ENCODE assay signal across 1 cellular context in genomic region chr9:4886698-4887097, GRCh38.
TF ChIP-seq lines count a peak whose summit lies in the region.

No MANE protein-coding gene starts in this region.

TF ChIP-seq in GM23338, 12 proteins besides CTCF, POLR2A, EP300 and RAD21 (continued from another document):
- TF ChIP-seq, protein P1, sequence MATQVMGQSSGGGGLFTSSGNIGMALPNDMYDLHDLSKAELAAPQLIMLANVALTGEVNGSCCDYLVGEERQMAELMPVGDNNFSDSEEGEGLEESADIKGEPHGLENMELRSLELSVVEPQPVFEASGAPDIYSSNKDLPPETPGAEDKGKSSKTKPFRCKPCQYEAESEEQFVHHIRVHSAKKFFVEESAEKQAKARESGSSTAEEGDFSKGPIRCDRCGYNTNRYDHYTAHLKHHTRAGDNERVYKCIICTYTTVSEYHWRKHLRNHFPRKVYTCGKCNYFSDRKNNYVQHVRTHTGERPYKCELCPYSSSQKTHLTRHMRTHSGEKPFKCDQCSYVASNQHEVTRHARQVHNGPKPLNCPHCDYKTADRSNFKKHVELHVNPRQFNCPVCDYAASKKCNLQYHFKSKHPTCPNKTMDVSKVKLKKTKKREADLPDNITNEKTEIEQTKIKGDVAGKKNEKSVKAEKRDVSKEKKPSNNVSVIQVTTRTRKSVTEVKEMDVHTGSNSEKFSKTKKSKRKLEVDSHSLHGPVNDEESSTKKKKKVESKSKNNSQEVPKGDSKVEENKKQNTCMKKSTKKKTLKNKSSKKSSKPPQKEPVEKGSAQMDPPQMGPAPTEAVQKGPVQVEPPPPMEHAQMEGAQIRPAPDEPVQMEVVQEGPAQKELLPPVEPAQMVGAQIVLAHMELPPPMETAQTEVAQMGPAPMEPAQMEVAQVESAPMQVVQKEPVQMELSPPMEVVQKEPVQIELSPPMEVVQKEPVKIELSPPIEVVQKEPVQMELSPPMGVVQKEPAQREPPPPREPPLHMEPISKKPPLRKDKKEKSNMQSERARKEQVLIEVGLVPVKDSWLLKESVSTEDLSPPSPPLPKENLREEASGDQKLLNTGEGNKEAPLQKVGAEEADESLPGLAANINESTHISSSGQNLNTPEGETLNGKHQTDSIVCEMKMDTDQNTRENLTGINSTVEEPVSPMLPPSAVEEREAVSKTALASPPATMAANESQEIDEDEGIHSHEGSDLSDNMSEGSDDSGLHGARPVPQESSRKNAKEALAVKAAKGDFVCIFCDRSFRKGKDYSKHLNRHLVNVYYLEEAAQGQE (IDR thresholded peaks at IDR 0.05; ENCODE audit: unreplicated experiment) = no peak
- TF ChIP-seq POLR2AphosphoS5 (IDR thresholded peaks at IDR 0.05; ENCODE audit: low read depth) (no peak), CREB1 (CRISPR knock-in tag; IDR thresholded peaks at IDR 0.05; ENCODE audit: low read depth) (no peak), ZNF331 (CRISPR knock-in tag; IDR thresholded peaks at IDR 0.05; ENCODE audit: low read depth) (no peak), EZH2 (IDR thresholded peaks at IDR 0.05; ENCODE audit: low read depth, unreplicated experiment) (no peak), NANOG (IDR thresholded peaks at IDR 0.05; ENCODE audit: borderline replicate concordance) (no peak)
